ENCODE assay signal across 28 cellular contexts in the genomic region with DNA sequence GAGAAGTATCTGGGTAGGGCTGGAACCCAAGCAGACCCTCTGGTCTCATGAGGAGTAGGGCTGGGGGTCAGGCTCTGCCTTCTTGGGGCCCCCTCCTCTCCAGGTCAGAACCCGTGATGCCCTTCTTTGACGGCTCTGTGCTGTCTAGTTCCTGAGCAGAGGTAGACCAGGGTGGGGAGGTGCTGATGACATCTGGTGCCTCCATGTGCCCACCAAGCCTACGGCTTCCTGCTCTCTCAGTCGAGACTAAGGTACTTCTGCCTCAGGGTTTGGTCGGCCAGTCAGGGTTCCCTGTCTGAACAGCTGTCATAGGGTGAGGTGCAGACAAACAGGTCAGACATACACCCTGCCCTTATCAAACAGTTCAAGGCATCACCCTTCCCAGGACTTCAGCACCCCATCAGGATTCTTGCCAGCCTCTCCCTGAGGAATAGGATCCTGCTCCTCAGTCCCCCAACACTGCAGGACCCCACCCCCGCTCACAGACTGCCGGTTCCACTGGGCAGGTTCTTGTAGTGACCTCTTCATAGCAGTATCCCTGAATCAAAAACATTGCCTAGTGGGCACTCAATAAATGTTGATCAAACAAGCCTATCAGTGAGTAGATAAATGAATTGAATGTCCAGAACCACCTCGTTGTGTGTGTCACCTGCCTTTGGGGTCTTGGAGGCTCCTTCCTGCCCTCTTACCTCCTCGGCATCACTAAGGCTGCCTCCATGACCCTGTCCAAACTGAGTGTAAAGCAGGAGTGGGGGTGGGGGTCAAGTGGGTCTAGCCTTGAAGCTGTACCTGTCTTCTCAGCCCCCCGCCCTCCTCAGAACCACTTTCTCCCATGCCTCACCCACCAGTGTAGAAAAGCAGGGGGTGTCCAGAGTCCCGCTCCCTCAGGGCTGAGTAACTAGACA.
"Had no signal": no experiment of that assay in that cellular context is flagged by ENCODE, and none has a peak within 500 bp of the region (broad histone marks: within the 10 kb centered on the region; RNA-seq: fewer than 3 reads in every experiment).

No MANE protein-coding gene starts in this region.

- H3K9me3 ChIP-seq: ascending aorta, body of pancreas, MG63 had no signal

- H3K4me3 ChIP-seq: ascending aorta, body of pancreas, MG63, SK-N-MC had no signal

- H3K4me1 ChIP-seq: ascending aorta, body of pancreas had no signal

- H3K36me3 Mint-ChIP-seq: activated naive CD4-positive, alpha-beta T cell treated with anti-CD3 and anti-CD28 coated beads, Interleukin-2, amount 50 U/mL, for 72 hours; T-cell had no signal

- H3K27me3 ChIP-seq: ascending aorta had no signal

- H3K27ac ChIP-seq: ascending aorta, body of pancreas, SK-N-MC had no signal

- H3K4me1 Mint-ChIP-seq: activated naive CD8-positive, alpha-beta T cell treated with anti-CD3 and anti-CD28 coated beads, Interleukin-2, amount 50 U/mL, for 24 hours; T-cell had no signal

- H3K36me3 ChIP-seq: ascending aorta, MG63 had no signal

- FAIRE-seq: TTC549 had no signal

- H3K4me3 Mint-ChIP-seq: activated CD8-positive, alpha-beta T cell treated with anti-CD3 and anti-CD28 coated beads for 36 hours; activated naive CD8-positive, alpha-beta T cell treated with anti-CD3 and anti-CD28 coated beads, Interleukin-2, amount 50 U/mL, for 24 hours; activated T-cell treated with anti-CD3 and anti-CD28 coated beads, Interleukin-2, amount 50 U/mL, for 24 hours; activated T-helper 1 cell treated with anti-CD3 and anti-CD28 coated beads, Interleukin-12 subunit alpha, Interleukin-12 subunit beta, Interleukin-2, Interleukin-4 antibody, amounts not matched to agents 30 ng/mL and 10 ng/mL and 1 ng/mL, durations not matched to agents 14 hours and 24 hours and 36 hours; T-cell had no signal

- H3K27ac Mint-ChIP-seq: activated CD8-positive, alpha-beta T cell treated with anti-CD3 and anti-CD28 coated beads for 36 hours; activated naive CD4-positive, alpha-beta T cell treated with anti-CD3 and anti-CD28 coated beads, Interleukin-2, amount 50 U/mL, for 72 hours; activated naive CD8-positive, alpha-beta T cell treated with anti-CD3 and anti-CD28 coated beads, Interleukin-2, amount 50 U/mL, for 24 hours; activated T-cell treated with anti-CD3 and anti-CD28 coated beads, Interleukin-2, amount 50 U/mL, for 24 hours; activated T-helper 1 cell treated with anti-CD3 and anti-CD28 coated beads, Interleukin-12 subunit alpha, Interleukin-12 subunit beta, Interleukin-2, Interleukin-4 antibody, amounts not matched to agents 30 ng/mL and 10 ng/mL and 1 ng/mL, durations not matched to agents 14 hours and 24 hours and 36 hours; T-cell had no signal

- DNase-seq: activated CD4-positive, alpha-beta T cell treated with anti-CD3 and anti-CD28 coated beads for 4 hours; activated CD4-positive, CD25-positive, alpha-beta regulatory T cell; activated CD8-positive, alpha-beta T cell treated with anti-CD3 and anti-CD28 coated beads for 36 hours; activated effector memory CD4-positive, alpha-beta T cell treated with Interleukin-2 at 50 U/mL for 16 hours; activated naive CD4-positive, alpha-beta T cell treated with Interleukin-2 at 50 U/mL for 16 hours; activated naive CD8-positive, alpha-beta T cell treated with anti-CD3 and anti-CD28 coated beads, Interleukin-2, amount 50 U/mL, for 24 hours; activated T-cell treated with anti-CD3 and anti-CD28 coated beads, Interleukin-2, amount 50 U/mL, for 24 hours; amniotic stem cell; body of pancreas; MG63; MV-4-11; NCI-H1417 treated with DMSO at 0.1 percent for 48 hours; NCI-H2029; NCI-H2107; NCI-H226; NK-92 treated with Interleukin-12 subunit alpha and Interleukin-12 subunit beta, amount 100 ng/mL, for 24 hours; OCI-M1; RPMI8226; T-cell; T-helper 2 cell; T1000 had no signal

- H3K9me3 Mint-ChIP-seq: activated CD8-positive, alpha-beta T cell treated with anti-CD3 and anti-CD28 coated beads for 36 hours; activated naive CD8-positive, alpha-beta T cell treated with anti-CD3 and anti-CD28 coated beads, Interleukin-2, amount 50 U/mL, for 24 hours; activated T-cell treated with anti-CD3 and anti-CD28 coated beads, Interleukin-2, amount 50 U/mL, for 24 hours; activated T-helper 1 cell treated with anti-CD3 and anti-CD28 coated beads, Interleukin-12 subunit alpha, Interleukin-12 subunit beta, Interleukin-2, Interleukin-4 antibody, amounts not matched to agents 30 ng/mL and 10 ng/mL and 1 ng/mL, durations not matched to agents 14 hours and 24 hours and 36 hours; T-cell had no signal

- ATAC-seq: activated CD8-positive, alpha-beta T cell treated with anti-CD3 and anti-CD28 coated beads for 36 hours; activated naive CD4-positive, alpha-beta T cell treated with anti-CD3 and anti-CD28 coated beads, Interleukin-2, amount 50 U/mL, for 72 hours; activated naive CD8-positive, alpha-beta T cell treated with anti-CD3 and anti-CD28 coated beads, Interleukin-2, amount 50 U/mL, for 24 hours; body of pancreas; Panc1; Right ventricle myocardium inferior; T-cell had no signal
